In the genomic region with DNA sequence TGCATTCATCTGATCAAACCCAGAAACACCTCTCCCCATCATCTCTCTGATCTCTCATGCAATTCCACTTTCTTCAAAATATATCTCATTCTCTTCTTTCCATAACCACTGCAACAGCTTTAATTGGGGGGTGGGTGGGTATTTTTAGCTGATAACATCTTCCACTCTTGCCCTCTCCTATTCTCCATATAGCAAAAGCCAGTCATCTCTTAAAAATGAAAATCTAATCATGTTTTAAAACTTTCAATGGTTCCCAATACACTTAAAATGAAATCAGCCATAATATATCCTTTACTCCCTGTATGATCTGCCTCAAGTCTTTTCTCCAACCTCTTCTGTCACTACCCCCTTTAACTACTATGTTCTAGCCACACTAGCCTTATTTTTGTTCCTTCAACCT, we compare ENCODE assay signal across 8 cellular contexts. TPM values are rescaled to one million over a fixed set of nuclear protein-coding genes. Genes with fewer than 3 reads are reported as not detected.
DNase-seq lines count a peak whose midpoint lies in the region; ATAC-seq, FAIRE-seq and TF ChIP-seq lines count a peak whose summit lies in the region.

No MANE protein-coding gene starts in this region.

- H3K27ac Mint-ChIP-seq in activated naive CD4-positive, alpha-beta T cell treated with anti-CD3 and anti-CD28 coated beads, Interleukin-2, amount 50 U/mL, for 24 hours: peak overlapping the region; percentile 71
- H3K27ac Mint-ChIP-seq in astrocyte (ENCODE audit: unreplicated experiment): peak overlapping the region; percentile 99
- H3K27ac Mint-ChIP-seq in type B pancreatic cell: peak overlapping the region; percentile 100

- no peaks in the 10 kb centered on the region for H3K27me3 Mint-ChIP-seq in activated naive CD4-positive, alpha-beta T cell treated with anti-CD3 and anti-CD28 coated beads, Interleukin-2, amount 50 U/mL, for 24 hours
- H3K27me3 Mint-ChIP-seq in astrocyte (ENCODE audit: low read depth, unreplicated experiment): no peaks in the 10 kb centered on the region
- H3K27me3 Mint-ChIP-seq in type B pancreatic cell: no peaks in the 10 kb centered on the region

- H3K4me3 ChIP-seq in astrocyte (ENCODE audit: insufficient read depth, low read depth, low read length) (peak overlapping the region; percentile 99), lower lobe of right lung (peak overlapping the region; percentile 91)

- FAIRE-seq in astrocyte (lab: Jason Lieb, UNC): no peak

- H3K9me3 ChIP-seq in astrocyte (ENCODE audit: insufficient read depth, low read depth, low read length) (no peaks in the 10 kb centered on the region), lower lobe of right lung (no peaks in the 10 kb centered on the region)

- peak overlapping the region; percentile 99 for H3K4me3 Mint-ChIP-seq in activated naive CD4-positive, alpha-beta T cell treated with anti-CD3 and anti-CD28 coated beads, Interleukin-2, amount 50 U/mL, for 24 hours
- H3K4me3 Mint-ChIP-seq in astrocyte (ENCODE audit: unreplicated experiment) (peak overlapping the region; percentile 95), type B pancreatic cell (peak overlapping the region; percentile 99)

- peaks cover 56% of the 10 kb centered on the region for H3K4me1 Mint-ChIP-seq in activated naive CD4-positive, alpha-beta T cell treated with anti-CD3 and anti-CD28 coated beads, Interleukin-2, amount 50 U/mL, for 24 hours
- H3K4me1 Mint-ChIP-seq in astrocyte (ENCODE audit: low read depth, unreplicated experiment): peaks cover 13% of the 10 kb centered on the region
- peaks cover 21% of the 10 kb centered on the region for H3K4me1 Mint-ChIP-seq in type B pancreatic cell (ENCODE audit: unreplicated experiment)

- no peak for TF ChIP-seq CTCF in astrocyte (IDR thresholded peaks at IDR 0.05; ENCODE audit: insufficient read depth, low read depth, low read length)
- TF ChIP-seq CTCF in lower lobe of right lung (IDR thresholded peaks at IDR 0.05): no peak
- TF ChIP-seq CTCF in type B pancreatic cell (conservative IDR thresholded peaks at IDR 0.05): no peak

- no peaks in the 10 kb centered on the region for H3K9me3 Mint-ChIP-seq in activated naive CD4-positive, alpha-beta T cell treated with anti-CD3 and anti-CD28 coated beads, Interleukin-2, amount 50 U/mL, for 24 hours
- H3K9me3 Mint-ChIP-seq in astrocyte (ENCODE audit: unreplicated experiment): no peaks in the 10 kb centered on the region
- no peaks in the 10 kb centered on the region for H3K9me3 Mint-ChIP-seq in type B pancreatic cell

- peak overlapping the region; percentile 95 for H3K4me2 ChIP-seq in astrocyte (ENCODE audit: low read length)

- H3K36me3 Mint-ChIP-seq in activated naive CD4-positive, alpha-beta T cell treated with anti-CD3 and anti-CD28 coated beads, Interleukin-2, amount 50 U/mL, for 24 hours: peaks cover 18% of the 10 kb centered on the region
- peaks cover 3% of the 10 kb centered on the region for H3K36me3 Mint-ChIP-seq in astrocyte (ENCODE audit: low read depth, unreplicated experiment)
- H3K36me3 Mint-ChIP-seq in type B pancreatic cell: peaks cover 29% of the 10 kb centered on the region

- no peak overlapping the region for H2AFZ ChIP-seq in astrocyte (ENCODE audit: low read depth, low read length)

- DNase-seq in activated naive CD4-positive, alpha-beta T cell treated with anti-CD3 and anti-CD28 coated beads, Interleukin-2, amount 50 U/mL, for 16 hours: no peak
- DNase-seq in astrocyte (ENCODE audit: low read depth) (no peak), lower lobe of right lung (no peak), type B pancreatic cell (ENCODE audit: extremely low spot score, unreplicated experiment) (no peak), activated gamma-delta T cell (lab: John Stamatoyannopoulos, UW) (no peak), DMS114 treated with DMSO at 0.1 percent for 48 hours (lab: John Stamatoyannopoulos, UW; ENCODE audit: unreplicated experiment) (no peak), left lobe of liver (ENCODE audit: low spot score) (no peak)

- H3K27ac ChIP-seq in astrocyte (ENCODE audit: low read depth, low read length) (no peak overlapping the region), lower lobe of right lung (no peak overlapping the region)

- H3K9ac ChIP-seq in astrocyte (ENCODE audit: low read length): peak overlapping the region; percentile 98

- H3K4me1 ChIP-seq in astrocyte (ENCODE audit: insufficient read depth, low read length): peaks cover 17% of the 10 kb centered on the region
- H3K4me1 ChIP-seq in lower lobe of right lung: peaks cover 26% of the 10 kb centered on the region

- H3K36me3 ChIP-seq in astrocyte (ENCODE audit: insufficient read depth, low read length): peaks cover 12% of the 10 kb centered on the region
- H3K36me3 ChIP-seq in lower lobe of right lung: peaks cover 18% of the 10 kb centered on the region

- H3K27me3 ChIP-seq in astrocyte (ENCODE audit: insufficient read depth, low read length) (no peaks in the 10 kb centered on the region), lower lobe of right lung (ENCODE audit: low read depth) (no peaks in the 10 kb centered on the region)

- peaks cover 57% of the 10 kb centered on the region for H4K20me1 ChIP-seq in astrocyte (ENCODE audit: insufficient read depth, low read length)

- peaks cover 90% of the 10 kb centered on the region for H3K79me2 ChIP-seq in astrocyte (ENCODE audit: insufficient read depth, low read length)

- intact Hi-C loops in lower lobe of right lung (cut with DNase I): no loop called here

- ATAC-seq in lower lobe of right lung (no peak), left lobe of liver (no peak)

RNA-seq across cellular contexts. Expression of a gene that starts 1.5 kb away (rescaled TPM):
- 168 and 169 TPM in 2 replicates for total RNA-seq in astrocyte
- 78.7 TPM for total RNA-seq in lower lobe of right lung
- total RNA-seq in type B pancreatic cell (ENCODE audit: low replicate concordance): 108 TPM in 2 replicates
- 49.4 TPM for total RNA-seq in left lobe of liver

RNA-seq across cellular contexts. Expression of a gene that starts 2.5 kb away (rescaled TPM):
- total RNA-seq in astrocyte (6.7 and 7.7 TPM in 2 replicates), lower lobe of right lung (7.8 TPM), type B pancreatic cell (ENCODE audit: low replicate concordance) (14.5 and 16.8 TPM in 2 replicates), left lobe of liver (2.6 TPM)

RNA-seq across cellular contexts. Expression of a gene that starts 52.4 kb away (rescaled TPM):
- total RNA-seq in astrocyte (7.7 and 7.9 TPM in 2 replicates), lower lobe of right lung (7.5 TPM), type B pancreatic cell (ENCODE audit: low replicate concordance) (8.6 and 14.0 TPM in 2 replicates), left lobe of liver (3.5 TPM)
